Comparison of ENCODE assay signal across 24 cellular contexts in the genomic region with DNA sequence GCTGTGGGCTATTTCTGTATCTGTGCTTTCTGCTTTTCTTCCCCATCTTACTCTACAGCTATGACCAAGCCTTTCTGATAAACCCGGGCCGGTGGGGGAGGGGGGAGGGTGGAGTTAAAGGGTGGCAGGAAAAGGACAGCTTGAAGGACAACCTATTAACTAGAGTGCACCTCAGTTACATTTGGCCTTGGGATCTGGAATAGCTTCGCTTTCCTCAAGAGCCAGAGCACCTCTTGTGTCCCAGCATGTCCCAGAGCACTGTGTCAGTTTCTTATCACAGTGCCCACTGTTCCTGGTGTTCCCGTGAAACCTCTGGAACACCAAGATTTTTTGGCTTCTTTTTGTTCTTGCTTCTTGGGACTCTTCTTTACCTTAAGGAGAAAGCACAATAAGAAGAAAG.
"Had no signal": no experiment of that assay in that cellular context is flagged by ENCODE, and none has a peak within 500 bp of the region (broad histone marks: within the 10 kb centered on the region; RNA-seq: fewer than 3 reads in every experiment).

No MANE protein-coding gene starts in this region.

- H3K4me1 Mint-ChIP-seq: IgD-negative memory B cell had no signal

- H3K4me1 ChIP-seq: SJSA1 had no signal

- H3K27me3 ChIP-seq: SJSA1 had no signal

- H3K9me3 ChIP-seq: SJSA1 had no signal

- H3K4me3 Mint-ChIP-seq: IgD-negative memory B cell had no signal

- H3K4me3 ChIP-seq: K562, SJSA1, SK-N-MC had no signal

- H3K36me3 ChIP-seq: SJSA1 had no signal

- H3K27me3 Mint-ChIP-seq: IgD-negative memory B cell had no signal

- H3K27ac ChIP-seq: HL-60, KMS-11, RWPE1, SJSA1, SK-N-MC had no signal

- H3K27ac Mint-ChIP-seq: IgD-negative memory B cell had no signal

- DNase-seq: Kasumi-1, MM.1S, NCI-H1092 treated with DMSO at 0.1 percent for 48 hours, NCI-H1436, NCI-H187, NCI-H2029, NCI-H2081 treated with DMSO at 0.1 percent for 48 hours, NCI-H2171, NCI-H226, NCI-H446, NCI-H510A, NCI-H524 treated with DMSO at 0.1 percent for 48 hours, NCI-H69, NCI-H774, PC-3, SIG-M5 had no signal

- H3K36me3 Mint-ChIP-seq: IgD-negative memory B cell had no signal

- ATAC-seq: K562, Panc1, PC-3 had no signal
